In genomic region chr4:145034727-145035211, GRCh38 we compare ENCODE assay signal across 17 cellular contexts.
DNase-seq lines count a peak whose midpoint lies in the region; ATAC-seq and TF ChIP-seq lines count a peak whose summit lies in the region.
"Had no signal": no experiment of that assay in that cellular context is flagged by ENCODE, and none has a peak within 500 bp of the region (broad histone marks: within the 10 kb centered on the region; RNA-seq: fewer than 3 reads in every experiment).

No MANE protein-coding gene starts in this region.

- ATAC-seq in GM18858 (IDR thresholded peaks at IDR 0.05; ENCODE audit: unreplicated experiment) (no peak), HG02884 (IDR thresholded peaks at IDR 0.05; ENCODE audit: unreplicated experiment) (no peak)
- ATAC-seq: GM12878; stimulated activated naive CD8-positive, alpha-beta T cell treated with anti-CD3 and anti-CD28 coated beads, Interleukin-15, Interleukin-2, amounts not matched to agents 100 U/mL and 50 U/mL, for 24 hours had no signal

- peaks cover 67% of the 10 kb centered on the region for H3K36me3 Mint-ChIP-seq in nephron (ENCODE audit: low read depth)

- DNase-seq in AG10803 (ENCODE audit: low read depth) (peak; percentile 79), NCI-H226 (peak; percentile 3), dedifferentiated amniotic fluid mesenchymal stem cell (ENCODE audit: extremely low spot score) (peak; percentile 75), HT-29 (ENCODE audit: low spot score) (no peak)
- no peak for DNase-seq in activated CD4-positive, CD25-positive, alpha-beta regulatory T cell treated with anti-CD3 and anti-CD28 coated beads, Interleukin-2, amount 50 U/mL, for 72 hours
- DNase-seq: activated CD4-positive, alpha-beta T cell treated with anti-CD3 and anti-CD28 coated beads, Interleukin-2, amount 50 U/mL, for 48 hours; activated naive CD8-positive, alpha-beta T cell treated with anti-CD3 and anti-CD28 coated beads, Interleukin-2, amount 10 ng/mL, durations not matched to agents 7 days and 5 days; MG63; stimulated activated CD4-positive, alpha-beta T cell treated with anti-CD3 and anti-CD28 coated beads, Interleukin-12 subunit alpha, Interleukin-12 subunit beta, amount 100 ng/mL, for 4 hours; stimulated activated naive CD8-positive, alpha-beta T cell treated with anti-CD3 and anti-CD28 coated beads, Interleukin-15, Interleukin-2, amounts not matched to agents 100 U/mL and 50 U/mL, for 24 hours; T-helper 1 cell had no signal

- no peak overlapping the region for H3K4me3 ChIP-seq in AG10803 (ENCODE audit: low read length)
- H3K4me3 ChIP-seq: esophagus muscularis mucosa, GM12878, MG63 had no signal

- no peaks in the 10 kb centered on the region for H3K27me3 Mint-ChIP-seq in nephron (ENCODE audit: low read depth)
- H3K27me3 Mint-ChIP-seq: activated naive CD8-positive, alpha-beta T cell treated with anti-CD3 and anti-CD28 coated beads, Interleukin-2, amount 10 ng/mL, durations not matched to agents 7 days and 5 days; CD4-positive, CD25-positive, alpha-beta regulatory T cell had no signal

- peaks cover 14% of the 10 kb centered on the region for H3K9me3 Mint-ChIP-seq in nephron

- H3K4me1 Mint-ChIP-seq in nephron: peaks cover 15% of the 10 kb centered on the region

- peak overlapping the region; percentile 34 to 90 (median 44) for H3K27ac Mint-ChIP-seq in nephron
- H3K27ac Mint-ChIP-seq: activated naive CD8-positive, alpha-beta T cell treated with anti-CD3 and anti-CD28 coated beads, Interleukin-2, amount 10 ng/mL, durations not matched to agents 7 days and 5 days had no signal

- no peak overlapping the region for H3K4me3 Mint-ChIP-seq in nephron
- H3K4me3 Mint-ChIP-seq: activated naive CD8-positive, alpha-beta T cell treated with anti-CD3 and anti-CD28 coated beads, Interleukin-2, amount 10 ng/mL, durations not matched to agents 7 days and 5 days; CD4-positive, CD25-positive, alpha-beta regulatory T cell had no signal

- TF ChIP-seq CTCF in AG10803 (conservative IDR thresholded peaks at IDR 0.05; ENCODE audit: low read length) (no peak), nephron (IDR thresholded peaks at IDR 0.05; ENCODE audit: unreplicated experiment in 3 of 3) (no peak)

Comparison
In these comparisons a context has a peak if more than half of its experiments do, and no peak if none do; other contexts are left out.
1. DNase-seq: peak in AG10803 (single experiment), NCI-H226 (single experiment) and dedifferentiated amniotic fluid mesenchymal stem cell (single experiment); none in HT-29 (single experiment) and activated CD4-positive, CD25-positive, alpha-beta regulatory T cell treated with anti-CD3 and anti-CD28 coated beads, Interleukin-2, amount 50 U/mL, for 72 hours (single experiment).